ENCODE assay signal across 9 cellular contexts in genomic region chr21:28429161-28429560, GRCh38.
"Had no signal": no experiment of that assay in that cellular context is flagged by ENCODE, and none has a peak within 500 bp of the region (broad histone marks: within the 10 kb centered on the region; RNA-seq: fewer than 3 reads in every experiment).

No MANE protein-coding gene starts in this region.

- H3K9me3 Mint-ChIP-seq: HFFc6, IgD-negative memory B cell had no signal

- H3K36me3 ChIP-seq: HAP-1 had no signal

- H3K27me3 Mint-ChIP-seq: IgD-negative memory B cell had no signal

- H3K36me3 Mint-ChIP-seq: IgD-negative memory B cell had no signal

- H2AFZ ChIP-seq: GM23248 had no signal

- H3K4me1 ChIP-seq: HAP-1 had no signal

- H3K27ac ChIP-seq: GM23248, KMS-11 had no signal

- DNase-seq: GM23248, GOT3, H7, HFFc6, KBM-7 had no signal

- H3K4me1 Mint-ChIP-seq: IgD-negative memory B cell had no signal

- ATAC-seq: HCT116 had no signal

- H3K27ac Mint-ChIP-seq: HFFc6, IgD-negative memory B cell had no signal

- H3K9me3 ChIP-seq: HAP-1 had no signal

- H3K4me3 ChIP-seq: GM23248, HAP-1 had no signal

- H3K4me3 Mint-ChIP-seq: HFFc6, IgD-negative memory B cell had no signal

- H3K4me2 ChIP-seq: KMS-11 had no signal

- H3K9ac ChIP-seq: GM23248, KMS-11 had no signal
